1 cellular context compared by ENCODE assay signal in the genomic region with DNA sequence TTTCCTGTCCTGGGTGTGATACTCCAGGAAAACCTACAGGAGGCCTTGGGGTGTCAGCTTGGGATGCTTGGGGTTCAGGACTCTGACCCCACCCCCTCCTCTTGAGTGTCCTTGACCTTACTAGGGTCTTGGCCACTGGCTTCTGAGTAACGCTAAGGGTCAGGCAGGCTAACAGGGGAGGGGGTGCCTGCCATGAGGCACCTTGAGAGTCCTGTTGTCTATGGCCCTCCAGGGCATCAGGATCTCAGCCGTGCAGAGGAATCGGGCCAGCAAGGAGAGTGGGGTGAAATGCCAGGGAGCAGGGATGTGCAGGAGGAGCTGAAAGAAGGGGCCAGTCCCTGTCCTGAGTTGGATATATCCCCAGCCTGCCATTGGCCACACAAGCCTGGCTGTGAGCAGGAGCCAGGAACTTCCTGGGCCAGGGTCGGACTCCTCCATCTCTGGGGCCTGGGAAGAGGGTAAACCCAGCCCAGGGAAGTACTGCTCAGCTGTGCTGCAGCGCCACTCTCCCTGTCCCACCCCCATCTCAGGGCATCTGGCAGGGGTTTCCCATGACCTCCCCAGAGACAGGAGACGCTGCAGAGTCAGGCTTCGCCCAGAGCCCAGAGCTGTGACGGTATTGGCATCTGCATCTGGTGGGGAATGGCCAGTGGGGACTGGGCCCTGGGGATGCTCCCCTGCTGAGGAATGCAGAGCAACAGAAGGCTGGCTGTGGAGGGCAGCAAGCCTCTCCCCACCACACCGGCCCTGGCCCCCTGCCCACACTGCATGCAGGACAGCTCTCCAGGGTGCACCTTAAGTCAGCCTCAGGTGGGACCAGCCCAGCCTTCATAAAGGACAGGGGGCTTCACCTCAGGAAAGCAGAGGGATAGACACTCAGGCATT.
TF ChIP-seq lines count a peak whose summit lies in the region.

No MANE protein-coding gene starts in this region.

TF ChIP-seq in WTC11, 78 proteins besides CTCF, POLR2A, EP300 and RAD21 (continued from another document):
- TF ChIP-seq SMAD3 (CRISPR knock-in tag; IDR thresholded peaks at IDR 0.05; ENCODE audit: borderline replicate concordance) (no peak), MLX (CRISPR knock-in tag; IDR thresholded peaks at IDR 0.05) (no peak), E2F4 (CRISPR knock-in tag; IDR thresholded peaks at IDR 0.05; ENCODE audit: borderline replicate concordance, low read depth) (no peak), TP53 (CRISPR knock-in tag; IDR thresholded peaks at IDR 0.05) (no peak), ZNF423 (CRISPR knock-in tag; IDR thresholded peaks at IDR 0.05) (no peak), GTF2I (CRISPR knock-in tag; conservative IDR thresholded peaks at IDR 0.05) (no peak)
TF ChIP-seq in WTC11: peak in this region for 0.
